ENCODE assay signal across 1 cellular context in the genomic region with DNA sequence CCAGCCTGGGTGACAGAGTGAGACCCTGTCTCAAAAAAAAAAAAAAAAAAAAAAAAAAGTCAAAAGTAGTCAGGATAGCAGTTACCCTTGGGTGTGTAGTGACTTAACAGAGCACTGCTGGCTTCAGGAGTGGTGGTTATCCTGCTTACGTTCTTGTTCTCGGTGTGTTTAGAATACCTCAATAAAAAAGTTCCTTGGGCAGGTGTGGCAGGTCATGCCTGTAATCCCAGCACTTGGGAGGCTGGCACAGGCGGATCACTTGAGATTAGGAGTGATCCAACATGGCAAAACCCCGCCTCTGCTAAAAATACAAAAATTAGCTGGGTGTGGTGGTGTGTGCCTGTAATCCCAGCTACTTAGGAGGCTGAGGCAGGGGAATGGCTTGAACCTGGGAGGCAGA.
TF ChIP-seq lines count a peak whose summit lies in the region.

No MANE protein-coding gene starts in this region.

TF ChIP-seq in HepG2, 621 proteins besides CTCF, POLR2A, EP300 and RAD21:
- TF ChIP-seq RBM22 (optimal IDR thresholded peaks at IDR 0.05; ENCODE audit: low read length): peak; percentile 37
